ENCODE assay signal across 8 cellular contexts in the genomic region with DNA sequence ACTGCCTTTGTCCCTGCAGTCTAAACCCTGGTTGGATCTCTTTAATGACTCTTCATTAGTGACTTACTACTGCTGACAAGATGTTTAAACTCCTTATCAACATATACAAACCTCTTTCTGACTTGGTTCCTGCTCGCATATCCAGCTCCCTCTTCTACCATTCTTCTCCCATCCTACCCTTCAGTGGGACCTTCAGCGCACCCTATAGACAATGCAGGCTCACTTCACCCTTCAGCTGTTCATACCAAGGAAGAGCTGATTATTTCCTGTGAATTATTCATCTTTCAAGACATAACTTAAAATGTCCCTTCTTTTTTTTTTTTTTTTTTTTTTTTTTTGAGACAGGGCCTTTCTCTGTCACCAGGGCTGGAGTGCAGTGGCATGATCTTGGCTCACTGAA.
DNase-seq lines count a peak whose midpoint lies in the region; ATAC-seq, FAIRE-seq and TF ChIP-seq lines count a peak whose summit lies in the region.

No MANE protein-coding gene starts in this region.

- H3K4me1 ChIP-seq in pancreas (no peaks in the 10 kb centered on the region), transverse colon (no peaks in the 10 kb centered on the region)

- H3K27me3 ChIP-seq in pancreas (no peaks in the 10 kb centered on the region), transverse colon (no peaks in the 10 kb centered on the region)

- DNase-seq in G401 (ENCODE audit: low spot score) = peak; percentile 5
- DNase-seq in HCEC 1CT = peak; percentile 24
- DNase-seq in NCI-H748 treated with DMSO at 0.1 percent for 48 hours (lab: John Stamatoyannopoulos, UW) = peak; percentile 45
- DNase-seq in iPS DF 19.7 (ENCODE audit: low read depth, low spot score) = peak; percentile 28
- no peak for DNase-seq in pancreas
- no peak for DNase-seq in NCI-H2171 treated with DMSO at 0.1 percent for 48 hours (lab: John Stamatoyannopoulos, UW)
- no peak for DNase-seq in stimulated activated CD4-positive, alpha-beta T cell treated with anti-CD3 and anti-CD28 coated beads, Interleukin-1b, Interleukin-23, amount 100 ng/mL, for 48 hours
- no peak for DNase-seq in transverse colon

- no peak for TF ChIP-seq EP300 in transverse colon (IDR thresholded peaks at IDR 0.05; ENCODE audit: low read depth)

- TF ChIP-seq CTCF in pancreas (IDR thresholded peaks at IDR 0.05) (no peak), transverse colon (IDR thresholded peaks at IDR 0.05) (no peak)

- no peak for FAIRE-seq in pancreas (lab: Jason Lieb, UNC)

- no peak for ATAC-seq in pancreas

- intact Hi-C loops in pancreas (cut with DNase I) (no loop called here), transverse colon (cut with DNase I; ENCODE audit: low total_unique reads) (no loop called here)

- in situ Hi-C loops in G401 (cut with HindIII; ENCODE audit: low sequenced_read_pairs) (no loop called here), transverse colon (cut with MboI; ENCODE audit: low pct_ligation_motif_present in 1 of 4, low pct_unique_long_range_greater_than_20kb in 1 of 4, low sequenced_read_pairs in 3 of 4) (no loop called here)

- H3K4me3 ChIP-seq in pancreas = no peak overlapping the region
- no peak overlapping the region for H3K4me3 ChIP-seq in transverse colon

- no peak for TF ChIP-seq POLR2A in transverse colon (IDR thresholded peaks at IDR 0.05)

- no peaks in the 10 kb centered on the region for H3K9me3 ChIP-seq in pancreas
- H3K9me3 ChIP-seq in transverse colon = no peaks in the 10 kb centered on the region

- H3K36me3 ChIP-seq in pancreas (no peaks in the 10 kb centered on the region), transverse colon (no peaks in the 10 kb centered on the region)

- 65 to 75% methylated on average over 2 of the region's 2 CpGs for WGBS in pancreas, 2 donors
- WGBS in transverse colon (ENCODE audit: low coverage in 1 of 2), 2 donors = 62 to 100% methylated on average over 1 to 2 of the region's 2 CpGs

- H3K27ac ChIP-seq in pancreas (no peak overlapping the region), transverse colon (no peak overlapping the region)

Comparison
In these comparisons a context has a peak if more than half of its experiments do, and no peak if none do; other contexts are left out.
1. DNase-seq: peak in G401 (single experiment), HCEC 1CT (single experiment), NCI-H748 treated with DMSO at 0.1 percent for 48 hours (single experiment) and iPS DF 19.7 (single experiment); none in pancreas (0 of 6), NCI-H2171 treated with DMSO at 0.1 percent for 48 hours (single experiment), stimulated activated CD4-positive, alpha-beta T cell treated with anti-CD3 and anti-CD28 coated beads, Interleukin-1b, Interleukin-23, amount 100 ng/mL, for 48 hours (single experiment) and transverse colon (single experiment).